8 cellular contexts compared by ENCODE assay signal in genomic region chrX:36908801-36909403, GRCh38.
DNase-seq lines count a peak whose midpoint lies in the region; ATAC-seq, FAIRE-seq and TF ChIP-seq lines count a peak whose summit lies in the region.

No MANE protein-coding gene starts in this region.

- H3K27me3 Mint-ChIP-seq in nephron progenitor cell (ENCODE audit: low read depth, poor library complexity) = no peaks in the 10 kb centered on the region

- FAIRE-seq in bronchial epithelial cell (lab: Jason Lieb, UNC) (no peak), GM12891 (lab: Jason Lieb, UNC) (no peak)

- H3K4me1 ChIP-seq in HCT116 (ENCODE audit: control insufficient read depth in 1 of 2, insufficient read depth in 2 of 2, low read length in 2 of 2) (no peaks in the 10 kb centered on the region), aorta (ENCODE audit: control insufficient read depth in 1 of 2, insufficient read depth in 2 of 2, low read length in 2 of 2) (no peaks in the 10 kb centered on the region)

- BruUV-seq in HCT116 (replicated peaks; lab: Mats Ljungman, UMichigan) = no TSS peak

- no peaks in the 10 kb centered on the region for H3K9me3 ChIP-seq in HCT116 (ENCODE audit: control insufficient read depth in 1 of 2, insufficient read depth in 1 of 2, low read depth in 1 of 2, low read length in 2 of 2)
- H3K9me3 ChIP-seq in aorta (ENCODE audit: control insufficient read depth, low read length) = no peaks in the 10 kb centered on the region

- H3K36me3 ChIP-seq in HCT116 (ENCODE audit: control insufficient read depth in 1 of 2, insufficient read depth in 2 of 2, low read length in 2 of 2) (no peaks in the 10 kb centered on the region), bronchial epithelial cell (ENCODE audit: control insufficient read depth, insufficient read depth, low read length) (no peaks in the 10 kb centered on the region), aorta (ENCODE audit: control insufficient read depth in 1 of 2, insufficient read depth in 2 of 2, low read length in 1 of 2) (no peaks in the 10 kb centered on the region)

- intact Hi-C loops in HCT116 (cut with micrococcal nuclease) = loop anchor here (5.0 kb wide), 1 partner anchor 1268 kb away; no protein-coding TSS in a partner anchor
- intact Hi-C loops in aorta (cut with DNase I) = no loop called here

- peaks cover 4% of the 10 kb centered on the region for H3K36me3 Mint-ChIP-seq in nephron progenitor cell (ENCODE audit: low read depth)

- RAD21 ChIA-PET in HCT116 (lab: Charles Lee; ENCODE audit: low non-redundant PET in 1 of 2, low total read pairs in 2 of 2, uncharacterized antibody in 2 of 2, unreplicated experiment in 2 of 2) = no interaction called here

- H2AFZ ChIP-seq in HCT116 (ENCODE audit: low read depth, low read length, poor library complexity, severe bottlenecking) = no peak overlapping the region

- no peaks in the 10 kb centered on the region for H4K20me1 ChIP-seq in HCT116 (ENCODE audit: insufficient read depth)

- H3K9me2 ChIP-seq in HCT116 (ENCODE audit: insufficient read depth) = no peaks in the 10 kb centered on the region

- H3K9me3 Mint-ChIP-seq in nephron progenitor cell = peaks cover 21% of the 10 kb centered on the region

- no peaks in the 10 kb centered on the region for H3K79me2 ChIP-seq in HCT116 (ENCODE audit: insufficient read depth, low read length)

- no peak overlapping the region for H3K4me3 Mint-ChIP-seq in nephron progenitor cell

- H3K27ac ChIP-seq in HCT116 (ENCODE audit: low read depth, low read length) (no peak overlapping the region), aorta (ENCODE audit: low read depth in 1 of 2, low read length in 2 of 2) (no peak overlapping the region)

- DNase-seq in DMS53 (lab: John Stamatoyannopoulos, UW) = peak; percentile 70
- DNase-seq in HCT116 (ENCODE audit: low read depth, low spot score) = peak; percentile 4
- DNase-seq in NCI-H2171 (lab: John Stamatoyannopoulos, UW) = peak; percentile 1
- DNase-seq in bronchial epithelial cell (ENCODE audit: low read depth) = peak; percentile 39
- DNase-seq in nephron progenitor cell = no peak
- DNase-seq in GM12891 (ENCODE audit: insufficient read length, low spot score) = no peak
- no peak for DNase-seq in aorta
- DNase-seq in activated naive CD4-positive, alpha-beta T cell (lab: John Stamatoyannopoulos, UW) = no peak

- H3K27ac Mint-ChIP-seq in nephron progenitor cell = no peak overlapping the region

- POLR2A ChIA-PET in HCT116 (lab: Charles Lee) = no interaction called here

- TF ChIP-seq POLR2A in HCT116 (IDR thresholded peaks at IDR 0.05; ENCODE audit: borderline replicate concordance, extremely low read depth, insufficient read depth, insufficient read length) = no peak
- TF ChIP-seq POLR2A in GM12891 (IDR thresholded peaks at IDR 0.05; ENCODE audit: low read depth, low read length) = no peak

- no peaks in the 10 kb centered on the region for H3K4me1 Mint-ChIP-seq in nephron progenitor cell

- CTCF ChIA-PET in HCT116 (lab: Charles Lee) = no interaction called here

- peak; percentile 30; the same call in 1 of the 2 replicates for TF ChIP-seq RAD21 in HCT116 (IDR thresholded peaks at IDR 0.05; ENCODE audit: low read depth)

- ATAC-seq in HCT116 (peak; percentile 49; the same call in 1 of the 2 replicates), aorta (ENCODE audit: low FRiP score) (no peak)

- peak; percentile 38 to 57 (median 48); a peak in 5 of 6 replicates for TF ChIP-seq CTCF in HCT116 (IDR thresholded peaks at IDR 0.05 in 2 of 3, conservative IDR thresholded peaks at IDR 0.05 in 1 of 3; ENCODE audit: borderline replicate concordance in 1 of 3, insufficient read depth in 1 of 3, low read depth in 2 of 3, low read length in 2 of 3)
- peak; percentile 19 for TF ChIP-seq CTCF in bronchial epithelial cell (IDR thresholded peaks at IDR 0.05; ENCODE audit: insufficient read depth, low read length, severe bottlenecking)
- TF ChIP-seq CTCF in nephron progenitor cell (IDR thresholded peaks at IDR 0.05) = peak; percentile 46

- H3K4me3 ChIP-seq in HCT116 (replicated peaks in 1 of 2; ENCODE audit: low read depth in 1 of 2, low read length in 2 of 2) = no peak overlapping the region
- H3K4me3 ChIP-seq in bronchial epithelial cell (ENCODE audit: low read depth, low read length) = no peak overlapping the region
- no peak overlapping the region for H3K4me3 ChIP-seq in aorta (ENCODE audit: low read length in 2 of 2)

- no peaks in the 10 kb centered on the region for H3K27me3 ChIP-seq in HCT116 (ENCODE audit: insufficient read depth, low read length)
- H3K27me3 ChIP-seq in bronchial epithelial cell (ENCODE audit: control insufficient read depth, insufficient read depth, low read length) = no peaks in the 10 kb centered on the region
- no peaks in the 10 kb centered on the region for H3K27me3 ChIP-seq in aorta (ENCODE audit: control insufficient read depth in 1 of 2, insufficient read depth in 2 of 2, low read length in 1 of 2)

- no peak overlapping the region for H3K9ac ChIP-seq in HCT116 (ENCODE audit: low read length)

- WGBS in aorta, 2 donors = 44 to 48% methylated on average over 2 of the region's 2 CpGs

- H3K4me2 ChIP-seq in HCT116 (ENCODE audit: low read length) = no peak overlapping the region

TF ChIP-seq in HCT116, 20 proteins besides CTCF, POLR2A, EP300 and RAD21 (continues in another document):
- no peak for TF ChIP-seq ZFX (IDR thresholded peaks at IDR 0.05)
- TF ChIP-seq EZH2 (IDR thresholded peaks at IDR 0.05) = no peak
- no peak for TF ChIP-seq EGR1 (IDR thresholded peaks at IDR 0.05; ENCODE audit: low read depth)
- TF ChIP-seq CBX3 (IDR thresholded peaks at IDR 0.05; ENCODE audit: low read depth) = no peak
- TF ChIP-seq ZNF274 (IDR thresholded peaks at IDR 0.05; ENCODE audit: low read depth, low read length) = no peak
- TF ChIP-seq SP1 (IDR thresholded peaks at IDR 0.05; ENCODE audit: low read depth) = no peak
- no peak for TF ChIP-seq CEBPB (IDR thresholded peaks at IDR 0.05; ENCODE audit: low read depth)
- TF ChIP-seq SIN3A (IDR thresholded peaks at IDR 0.05; ENCODE audit: low read depth) = no peak
- no peak for TF ChIP-seq EZH2phosphoT487 (IDR thresholded peaks at IDR 0.05; ENCODE audit: borderline replicate concordance)
- TF ChIP-seq, protein P1, sequence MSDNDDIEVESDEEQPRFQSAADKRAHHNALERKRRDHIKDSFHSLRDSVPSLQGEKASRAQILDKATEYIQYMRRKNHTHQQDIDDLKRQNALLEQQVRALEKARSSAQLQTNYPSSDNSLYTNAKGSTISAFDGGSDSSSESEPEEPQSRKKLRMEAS (IDR thresholded peaks at IDR 0.05) = no peak
- TF ChIP-seq YY1 (IDR thresholded peaks at IDR 0.05; ENCODE audit: extremely low read depth, insufficient replicate concordance, low read depth, low read length) = no peak
- TF ChIP-seq TCF7L2 (IDR thresholded peaks at IDR 0.05; ENCODE audit: borderline replicate concordance, extremely low read depth, insufficient read depth, insufficient read length) = no peak
- TF ChIP-seq FOSL1 (IDR thresholded peaks at IDR 0.05; ENCODE audit: low read depth) = no peak
- no peak for TF ChIP-seq ELF1 (IDR thresholded peaks at IDR 0.05; ENCODE audit: borderline replicate concordance, low read depth)
- TF ChIP-seq, protein P2, sequence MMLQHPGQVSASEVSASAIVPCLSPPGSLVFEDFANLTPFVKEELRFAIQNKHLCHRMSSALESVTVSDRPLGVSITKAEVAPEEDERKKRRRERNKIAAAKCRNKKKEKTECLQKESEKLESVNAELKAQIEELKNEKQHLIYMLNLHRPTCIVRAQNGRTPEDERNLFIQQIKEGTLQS (IDR thresholded peaks at IDR 0.05) = no peak
- TF ChIP-seq JUND (IDR thresholded peaks at IDR 0.05) = no peak

TF ChIP-seq in GM12891, 5 proteins besides CTCF, POLR2A, EP300 and RAD21:
- TF ChIP-seq SPI1 (IDR thresholded peaks at IDR 0.05; ENCODE audit: low read depth, low read length) = no peak
- no peak for TF ChIP-seq TAF1 (IDR thresholded peaks at IDR 0.05; ENCODE audit: low read depth, low read length)
- TF ChIP-seq POU2F2 (IDR thresholded peaks at IDR 0.05; ENCODE audit: low read depth, low read length) = no peak
- no peak for TF ChIP-seq POLR2AphosphoS5 (IDR thresholded peaks at IDR 0.05; ENCODE audit: low read depth, low read length)
- no peak for TF ChIP-seq PAX5 (IDR thresholded peaks at IDR 0.05; ENCODE audit: insufficient read depth, low read length, severe bottlenecking)

Comparison
In these comparisons a context has a peak if more than half of its experiments do, and no peak if none do; other contexts are left out.
1. DNase-seq: peak in DMS53 (single experiment), HCT116 (single experiment), NCI-H2171 (single experiment) and bronchial epithelial cell (single experiment); none in nephron progenitor cell (single experiment), GM12891 (single experiment), aorta (0 of 2) and activated naive CD4-positive, alpha-beta T cell (0 of 4).
2. Peak in every context shown above with its lines, with median percentiles within 50 percentile points of each other: CTCF ChIP-seq.